39 cellular contexts compared by ENCODE assay signal in genomic region chr17:35953720-35954119, GRCh38. TPM values are rescaled to one million over a fixed set of nuclear protein-coding genes. Genes with fewer than 3 reads are reported as not detected.
"Had no signal": no experiment of that assay in that cellular context is flagged by ENCODE, and none has a peak within 500 bp of the region (broad histone marks: within the 10 kb centered on the region; RNA-seq: fewer than 3 reads in every experiment).

No MANE protein-coding gene starts in this region.

- H3K4me3 Mint-ChIP-seq: activated CD4-positive, alpha-beta memory T cell treated with anti-CD3 and anti-CD28 coated beads, Interleukin-2, amount 10 ng/mL, durations not matched to agents 7 days and 5 days; activated CD4-positive, alpha-beta T cell treated with anti-CD3 and anti-CD28 coated beads for 36 hours; activated CD4-positive, alpha-beta T cell treated with anti-CD3 and anti-CD28 coated beads, Interleukin-2, amount 10 ng/mL, durations not matched to agents 24 days and 14 days; activated naive CD4-positive, alpha-beta T cell treated with anti-CD3 and anti-CD28 coated beads, Interleukin-2, amount 10 ng/mL, durations not matched to agents 7 days and 5 days; activated naive CD8-positive, alpha-beta T cell; activated T-cell treated with anti-CD3 and anti-CD28 coated beads, Interleukin-2, amount 50 U/mL, for 24 hours; activated T-cell treated with anti-CD3 and anti-CD28 coated beads, Interleukin-2, amount 50 U/mL, for 72 hours; central memory CD8-positive, alpha-beta T cell; dendritic cell treated with granulocyte-macrophage colony-stimulating factor and Interleukin-4, amounts not matched to agents 40 ng/mL and 50 ng/mL, for 4 days; T-helper 17 cell; T-helper 2 cell treated with Interferon-gamma antibody and Interleukin-4, amounts not matched to agents 5 μg/mL and 100 μg/mL, for 36 hours had no signal

- H3K4me1 Mint-ChIP-seq: activated CD4-positive, alpha-beta memory T cell treated with anti-CD3 and anti-CD28 coated beads, Interleukin-2, amount 10 ng/mL, durations not matched to agents 7 days and 5 days; activated CD4-positive, alpha-beta T cell treated with anti-CD3 and anti-CD28 coated beads for 36 hours; activated CD4-positive, alpha-beta T cell treated with anti-CD3 and anti-CD28 coated beads, Interleukin-2, amount 10 ng/mL, durations not matched to agents 24 days and 14 days; activated naive CD4-positive, alpha-beta T cell treated with anti-CD3 and anti-CD28 coated beads, Interleukin-2, amount 10 ng/mL, durations not matched to agents 7 days and 5 days; central memory CD8-positive, alpha-beta T cell had no signal

- H3K27me3 ChIP-seq: brain microvascular endothelial cell had no signal

- H3K4me1 ChIP-seq: esophagus squamous epithelium, gastroesophageal sphincter had no signal

- H3K27me3 Mint-ChIP-seq: central memory CD8-positive, alpha-beta T cell had no signal

- H3K4me3 ChIP-seq: coronary artery, dorsolateral prefrontal cortex, esophagus squamous epithelium, gastroesophageal sphincter had no signal

- H3K9me3 Mint-ChIP-seq: activated CD4-positive, alpha-beta memory T cell treated with anti-CD3 and anti-CD28 coated beads, Interleukin-2, amount 10 ng/mL, durations not matched to agents 7 days and 5 days; activated CD4-positive, alpha-beta T cell treated with anti-CD3 and anti-CD28 coated beads, Interleukin-2, amount 10 ng/mL, durations not matched to agents 24 days and 14 days; activated naive CD4-positive, alpha-beta T cell treated with anti-CD3 and anti-CD28 coated beads, Interleukin-2, amount 10 ng/mL, durations not matched to agents 7 days and 5 days; activated T-cell treated with anti-CD3 and anti-CD28 coated beads, Interleukin-2, amount 50 U/mL, for 24 hours; central memory CD8-positive, alpha-beta T cell; dendritic cell treated with granulocyte-macrophage colony-stimulating factor and Interleukin-4, amounts not matched to agents 40 ng/mL and 50 ng/mL, for 4 days; T-helper 2 cell treated with Interferon-gamma antibody and Interleukin-4, amounts not matched to agents 5 μg/mL and 100 μg/mL, for 36 hours had no signal

- H3K36me3 Mint-ChIP-seq: activated naive CD4-positive, alpha-beta T cell treated with anti-CD3 and anti-CD28 coated beads, Interleukin-2, amount 10 ng/mL, durations not matched to agents 7 days and 5 days; activated naive CD8-positive, alpha-beta T cell had no signal

- H3K27ac Mint-ChIP-seq: activated CD4-positive, alpha-beta memory T cell treated with anti-CD3 and anti-CD28 coated beads, Interleukin-2, amount 10 ng/mL, durations not matched to agents 7 days and 5 days; activated CD4-positive, alpha-beta T cell treated with anti-CD3 and anti-CD28 coated beads for 36 hours; activated CD4-positive, alpha-beta T cell treated with anti-CD3 and anti-CD28 coated beads, Interleukin-2, amount 10 ng/mL, durations not matched to agents 24 days and 14 days; activated naive CD4-positive, alpha-beta T cell treated with anti-CD3 and anti-CD28 coated beads, Interleukin-2, amount 10 ng/mL, durations not matched to agents 7 days and 5 days; activated naive CD8-positive, alpha-beta T cell; activated T-cell treated with anti-CD3 and anti-CD28 coated beads, Interleukin-2, amount 50 U/mL, for 24 hours; activated T-cell treated with anti-CD3 and anti-CD28 coated beads, Interleukin-2, amount 50 U/mL, for 72 hours; dendritic cell treated with granulocyte-macrophage colony-stimulating factor and Interleukin-4, amounts not matched to agents 40 ng/mL and 50 ng/mL, for 4 days; T-helper 17 cell; T-helper 2 cell treated with Interferon-gamma antibody and Interleukin-4, amounts not matched to agents 5 μg/mL and 100 μg/mL, for 36 hours had no signal

- H3K36me3 ChIP-seq: brain microvascular endothelial cell, esophagus squamous epithelium, gastroesophageal sphincter, WERI-Rb-1 had no signal

- DNase-seq: activated CD4-positive, alpha-beta memory T cell treated with anti-CD3 and anti-CD28 coated beads, Interleukin-2, amount 10 ng/mL, durations not matched to agents 7 days and 5 days; activated CD4-positive, alpha-beta T cell treated with anti-CD3 and anti-CD28 coated beads for 36 hours; activated CD4-positive, alpha-beta T cell treated with anti-CD3 and anti-CD28 coated beads, Interleukin-2, amount 10 ng/mL, durations not matched to agents 24 days and 14 days; activated CD4-positive, alpha-beta T cell treated with anti-CD3 and anti-CD28 coated beads, Interleukin-2, amount 50 U/mL, for 4 hours; activated CD4-positive, CD25-positive, alpha-beta regulatory T cell; activated CD4-positive, CD25-positive, alpha-beta regulatory T cell treated with anti-CD3 and anti-CD28 coated beads, Interleukin-2, amount 50 U/mL, for 72 hours; activated CD8-positive, alpha-beta memory T cell treated with anti-CD3 and anti-CD28 coated beads, Interleukin-2, amount 50 U/mL, for 48 hours; activated gamma-delta T cell; activated naive CD4-positive, alpha-beta T cell; activated naive CD4-positive, alpha-beta T cell treated with anti-CD3 and anti-CD28 coated beads, Interleukin-2, amount 10 ng/mL, durations not matched to agents 7 days and 5 days; activated T-cell treated with anti-CD3 and anti-CD28 coated beads for 4 hours; activated T-cell treated with anti-CD3 and anti-CD28 coated beads, Interleukin-2, amount 50 U/mL, for 24 hours; activated T-cell treated with anti-CD3 and anti-CD28 coated beads, Interleukin-2, amount 50 U/mL, for 72 hours; amniotic stem cell; anterior cingulate cortex; brain microvascular endothelial cell; dorsolateral prefrontal cortex; effector memory CD4-positive, alpha-beta T cell; erythroblast; esophagus squamous epithelium; foreskin melanocyte; T-helper 1 cell; T-helper 17 cell; T1000; WERI-Rb-1 had no signal

- H3K9me3 ChIP-seq: esophagus squamous epithelium, gastroesophageal sphincter had no signal

- H3K27ac ChIP-seq: brain microvascular endothelial cell, coronary artery, dorsolateral prefrontal cortex, esophagus squamous epithelium, gastroesophageal sphincter, WERI-Rb-1 had no signal

- FAIRE-seq: astrocyte, bronchial epithelial cell had no signal

RNA-seq across cellular contexts. Expression of gene LYZL6, which starts 10.2 kb away (rescaled TPM):
- total RNA-seq: activated CD4-positive, alpha-beta memory T cell treated with anti-CD3 and anti-CD28 coated beads, Interleukin-2, amount 10 ng/mL, durations not matched to agents 7 days and 5 days; activated CD4-positive, alpha-beta T cell treated with anti-CD3 and anti-CD28 coated beads for 36 hours; activated CD4-positive, alpha-beta T cell treated with anti-CD3 and anti-CD28 coated beads, Interleukin-2, amount 10 ng/mL, durations not matched to agents 24 days and 14 days; activated T-cell treated with anti-CD3 and anti-CD28 coated beads, Interleukin-2, amount 50 U/mL, for 72 hours; astrocyte; bronchial epithelial cell; cardiac septum; cerebellum; dorsolateral prefrontal cortex; esophagus squamous epithelium; fibroblast of lung; fibroblast of villous mesenchyme; gastroesophageal sphincter; glomerular endothelial cell; T-helper 17 cell had no signal
- polyA plus RNA-seq: adipose tissue, fibroblast of lung had no signal

RNA-seq across cellular contexts. Expression of gene RDM1, which starts 23.1 kb away (rescaled TPM):
- total RNA-seq: astrocyte, bronchial epithelial cell, cardiac septum, T-helper 17 cell had no signal
- polyA plus RNA-seq: adipose tissue had no signal

RNA-seq across cellular contexts. Expression of gene CCL16, which starts 27.6 kb away (rescaled TPM):
- total RNA-seq: activated CD4-positive, alpha-beta memory T cell treated with anti-CD3 and anti-CD28 coated beads, Interleukin-2, amount 10 ng/mL, durations not matched to agents 7 days and 5 days; activated CD4-positive, alpha-beta T cell treated with anti-CD3 and anti-CD28 coated beads for 36 hours; activated CD4-positive, alpha-beta T cell treated with anti-CD3 and anti-CD28 coated beads, Interleukin-2, amount 10 ng/mL, durations not matched to agents 24 days and 14 days; activated T-cell treated with anti-CD3 and anti-CD28 coated beads, Interleukin-2, amount 50 U/mL, for 72 hours; astrocyte; bronchial epithelial cell; cardiac septum; cerebellum; dorsolateral prefrontal cortex; fibroblast of lung; fibroblast of villous mesenchyme; gastroesophageal sphincter; glomerular endothelial cell; T-helper 17 cell had no signal
- polyA plus RNA-seq: fibroblast of lung had no signal

RNA-seq across cellular contexts. Expression of gene CCL14, which starts 32.8 kb away (rescaled TPM):
- total RNA-seq: activated CD4-positive, alpha-beta memory T cell treated with anti-CD3 and anti-CD28 coated beads, Interleukin-2, amount 10 ng/mL, durations not matched to agents 7 days and 5 days; activated CD4-positive, alpha-beta T cell treated with anti-CD3 and anti-CD28 coated beads for 36 hours; activated CD4-positive, alpha-beta T cell treated with anti-CD3 and anti-CD28 coated beads, Interleukin-2, amount 10 ng/mL, durations not matched to agents 24 days and 14 days; activated T-cell treated with anti-CD3 and anti-CD28 coated beads, Interleukin-2, amount 50 U/mL, for 72 hours; astrocyte; bronchial epithelial cell; fibroblast of lung; fibroblast of villous mesenchyme; T-helper 17 cell had no signal
- polyA plus RNA-seq: fibroblast of lung had no signal

RNA-seq across cellular contexts. Expression of gene CCL15, which starts 47.6 kb away (rescaled TPM):
- total RNA-seq: activated CD4-positive, alpha-beta memory T cell treated with anti-CD3 and anti-CD28 coated beads, Interleukin-2, amount 10 ng/mL, durations not matched to agents 7 days and 5 days; activated CD4-positive, alpha-beta T cell treated with anti-CD3 and anti-CD28 coated beads for 36 hours; activated CD4-positive, alpha-beta T cell treated with anti-CD3 and anti-CD28 coated beads, Interleukin-2, amount 10 ng/mL, durations not matched to agents 24 days and 14 days; activated T-cell treated with anti-CD3 and anti-CD28 coated beads, Interleukin-2, amount 50 U/mL, for 72 hours; astrocyte; bronchial epithelial cell; cardiac septum; cerebellum; dorsolateral prefrontal cortex; esophagus squamous epithelium; fibroblast of lung; fibroblast of villous mesenchyme; gastroesophageal sphincter; glomerular endothelial cell; T-helper 17 cell had no signal
- polyA plus RNA-seq: fibroblast of lung had no signal
